ENCODE assay signal across 1 cellular context in genomic region chr22:31661851-31662667, GRCh38.
TF ChIP-seq lines count a peak whose summit lies in the region.

TSS of gene PISD (minus strand) at chr22:31662215. CDS start at chr22:31662208, 7 bp downstream.

TF ChIP-seq in K562, 482 proteins besides CTCF, POLR2A, EP300 and RAD21 (continued from another document and continues in another):
- TF ChIP-seq, protein P1, sequence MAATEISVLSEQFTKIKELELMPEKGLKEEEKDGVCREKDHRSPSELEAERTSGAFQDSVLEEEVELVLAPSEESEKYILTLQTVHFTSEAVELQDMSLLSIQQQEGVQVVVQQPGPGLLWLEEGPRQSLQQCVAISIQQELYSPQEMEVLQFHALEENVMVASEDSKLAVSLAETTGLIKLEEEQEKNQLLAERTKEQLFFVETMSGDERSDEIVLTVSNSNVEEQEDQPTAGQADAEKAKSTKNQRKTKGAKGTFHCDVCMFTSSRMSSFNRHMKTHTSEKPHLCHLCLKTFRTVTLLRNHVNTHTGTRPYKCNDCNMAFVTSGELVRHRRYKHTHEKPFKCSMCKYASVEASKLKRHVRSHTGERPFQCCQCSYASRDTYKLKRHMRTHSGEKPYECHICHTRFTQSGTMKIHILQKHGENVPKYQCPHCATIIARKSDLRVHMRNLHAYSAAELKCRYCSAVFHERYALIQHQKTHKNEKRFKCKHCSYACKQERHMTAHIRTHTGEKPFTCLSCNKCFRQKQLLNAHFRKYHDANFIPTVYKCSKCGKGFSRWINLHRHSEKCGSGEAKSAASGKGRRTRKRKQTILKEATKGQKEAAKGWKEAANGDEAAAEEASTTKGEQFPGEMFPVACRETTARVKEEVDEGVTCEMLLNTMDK (IDR thresholded peaks at IDR 0.05; ENCODE audit: borderline replicate concordance, insufficient read depth, low read depth, low read length, poor library complexity, severe bottlenecking), result no peak
- TF ChIP-seq ZNF224 (CRISPR knock-in tag; IDR thresholded peaks at IDR 0.05) (no peak), CTBP1 (IDR thresholded peaks at IDR 0.05; ENCODE audit: borderline replicate concordance) (peak; percentile 65; the same call in 1 of the 2 replicates), GABPB1 (CRISPR knock-in tag; IDR thresholded peaks at IDR 0.05) (peak; percentile 35; the same call in 1 of the 2 replicates), GATAD2A (IDR thresholded peaks at IDR 0.05) (no peak), ARID1B (IDR thresholded peaks at IDR 0.05) (peak; percentile 47), ZNF140 (CRISPR knock-in tag; IDR thresholded peaks at IDR 0.05) (no peak), ZNF764 (CRISPR knock-in tag; IDR thresholded peaks at IDR 0.05; ENCODE audit: low read depth) (no peak), CEBPG (CRISPR knock-in tag; IDR thresholded peaks at IDR 0.05) (no peak), CEBPG (tag; conservative IDR thresholded peaks at IDR 0.05 in 1 of 2, IDR thresholded peaks at IDR 0.05 in 1 of 2) (no peak), ZNF589 (CRISPR knock-in tag; IDR thresholded peaks at IDR 0.05; ENCODE audit: low read depth) (no peak), PTTG1 (tag; IDR thresholded peaks at IDR 0.05; ENCODE audit: low read depth) (no peak), CCNT2 (IDR thresholded peaks at IDR 0.05; ENCODE audit: borderline replicate concordance, extremely low read depth, insufficient read length, low read depth, low read length) (peak; percentile 30), KLF13 (tag; IDR thresholded peaks at IDR 0.05; ENCODE audit: borderline replicate concordance, low read depth) (peak; percentile 100), NCOA1 (IDR thresholded peaks at IDR 0.05; ENCODE audit: low read depth) (no peak), ETS1 (conservative IDR thresholded peaks at IDR 0.05; ENCODE audit: control insufficient read depth, low read depth, low read length) (peak; percentile 70), HNRNPLL (IDR thresholded peaks at IDR 0.05; ENCODE audit: low read depth, low read length, poor library complexity, severe bottlenecking) (peak; percentile 74), PHF21A (IDR thresholded peaks at IDR 0.05; ENCODE audit: borderline replicate concordance, low read depth) (no peak), RBBP5 (IDR thresholded peaks at IDR 0.05; ENCODE audit: borderline replicate concordance, insufficient read depth, low read length, poor library complexity, severe bottlenecking) (peak; percentile 85), ATF4 (CRISPR knock-in tag; IDR thresholded peaks at IDR 0.05) (no peak), NRF1 (conservative IDR thresholded peaks at IDR 0.05 in 1 of 2, IDR thresholded peaks at IDR 0.05 in 1 of 2) (peak; percentile 73 to 78), RBM39 (optimal IDR thresholded peaks at IDR 0.05; ENCODE audit: low read depth, low read length) (no peak), CXXC5 (CRISPR knock-in tag; IDR thresholded peaks at IDR 0.05) (peak; percentile 54; the same call in 1 of the 2 replicates), ZC3H11A (IDR thresholded peaks at IDR 0.05; ENCODE audit: low read depth, low read length) (no peak), FUS (optimal IDR thresholded peaks at IDR 0.05; ENCODE audit: low read depth, low read length) (no peak), YY1 (IDR thresholded peaks at IDR 0.05; ENCODE audit: borderline replicate concordance in 1 of 3, control insufficient read depth in 1 of 3, extremely low read depth in 1 of 3, insufficient read depth in 3 of 3, insufficient read length in 1 of 3, insufficient replicate concordance in 2 of 3, low read depth in 1 of 3, low read length in 2 of 3) (peak; percentile 90 to 96 (median 95)), SETDB1 (IDR thresholded peaks at IDR 0.05; ENCODE audit: low read length) (peak; percentile 83), ZNF23 (CRISPR knock-in tag; IDR thresholded peaks at IDR 0.05) (no peak), NR2C1 (IDR thresholded peaks at IDR 0.05) (0 out of 2 replicates have a peak, but pooled peaks have one; percentile 29), NR2C1 (tag; IDR thresholded peaks at IDR 0.05) (no peak), ELF4 (CRISPR knock-in tag; IDR thresholded peaks at IDR 0.05) (no peak), FOXK2 (conservative IDR thresholded peaks at IDR 0.05 in 1 of 2, IDR thresholded peaks at IDR 0.05 in 1 of 2; ENCODE audit: low read depth in 2 of 2) (peak in 1 of 2 experiments; percentile 46; a peak in 1 of 4 replicates), KLF10 (CRISPR knock-in tag; IDR thresholded peaks at IDR 0.05) (no peak), MXD1 (CRISPR knock-in tag; IDR thresholded peaks at IDR 0.05; ENCODE audit: borderline replicate concordance, poor library complexity, severe bottlenecking) (peak; percentile 91), SRSF7 (optimal IDR thresholded peaks at IDR 0.05; ENCODE audit: low read depth, low read length) (no peak), ZNF143 (CRISPR knock-in tag; IDR thresholded peaks at IDR 0.05) (no peak), NEUROD1 (IDR thresholded peaks at IDR 0.05; ENCODE audit: borderline replicate concordance, low read depth, low read length, partially characterized antibody) (no peak), ERF (CRISPR knock-in tag; IDR thresholded peaks at IDR 0.05) (no peak), ETV1 (tag; conservative IDR thresholded peaks at IDR 0.05; ENCODE audit: low read depth) (no peak), TBP (optimal IDR thresholded peaks at IDR 0.05; ENCODE audit: low read depth, low read length) (peak; percentile 80), TBL1XR1 (IDR thresholded peaks at IDR 0.05; ENCODE audit: low read length in 2 of 2) (peak in 1 of 2 experiments; percentile 63; a peak in 1 of 4 replicates), ARID2 (IDR thresholded peaks at IDR 0.05) (no peak), NR4A1 (CRISPR knock-in tag; IDR thresholded peaks at IDR 0.05) (no peak), NR4A1 (tag; IDR thresholded peaks at IDR 0.05) (no peak)
- TF ChIP-seq, protein P2, sequence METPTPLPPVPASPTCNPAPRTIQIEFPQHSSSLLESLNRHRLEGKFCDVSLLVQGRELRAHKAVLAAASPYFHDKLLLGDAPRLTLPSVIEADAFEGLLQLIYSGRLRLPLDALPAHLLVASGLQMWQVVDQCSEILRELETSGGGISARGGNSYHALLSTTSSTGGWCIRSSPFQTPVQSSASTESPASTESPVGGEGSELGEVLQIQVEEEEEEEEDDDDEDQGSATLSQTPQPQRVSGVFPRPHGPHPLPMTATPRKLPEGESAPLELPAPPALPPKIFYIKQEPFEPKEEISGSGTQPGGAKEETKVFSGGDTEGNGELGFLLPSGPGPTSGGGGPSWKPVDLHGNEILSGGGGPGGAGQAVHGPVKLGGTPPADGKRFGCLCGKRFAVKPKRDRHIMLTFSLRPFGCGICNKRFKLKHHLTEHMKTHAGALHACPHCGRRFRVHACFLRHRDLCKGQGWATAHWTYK (CRISPR knock-in tag; IDR thresholded peaks at IDR 0.05), result 0 out of 2 replicates have a peak, but pooled peaks have one; percentile 33
- TF ChIP-seq, protein P3, sequence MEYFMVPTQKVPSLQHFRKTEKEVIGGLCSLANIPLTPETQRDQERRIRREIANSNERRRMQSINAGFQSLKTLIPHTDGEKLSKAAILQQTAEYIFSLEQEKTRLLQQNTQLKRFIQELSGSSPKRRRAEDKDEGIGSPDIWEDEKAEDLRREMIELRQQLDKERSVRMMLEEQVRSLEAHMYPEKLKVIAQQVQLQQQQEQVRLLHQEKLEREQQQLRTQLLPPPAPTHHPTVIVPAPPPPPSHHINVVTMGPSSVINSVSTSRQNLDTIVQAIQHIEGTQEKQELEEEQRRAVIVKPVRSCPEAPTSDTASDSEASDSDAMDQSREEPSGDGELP (CRISPR knock-in tag; IDR thresholded peaks at IDR 0.05; ENCODE audit: borderline replicate concordance), result peak; percentile 47; the same call in 1 of the 2 replicates
- TF ChIP-seq, protein P4, sequence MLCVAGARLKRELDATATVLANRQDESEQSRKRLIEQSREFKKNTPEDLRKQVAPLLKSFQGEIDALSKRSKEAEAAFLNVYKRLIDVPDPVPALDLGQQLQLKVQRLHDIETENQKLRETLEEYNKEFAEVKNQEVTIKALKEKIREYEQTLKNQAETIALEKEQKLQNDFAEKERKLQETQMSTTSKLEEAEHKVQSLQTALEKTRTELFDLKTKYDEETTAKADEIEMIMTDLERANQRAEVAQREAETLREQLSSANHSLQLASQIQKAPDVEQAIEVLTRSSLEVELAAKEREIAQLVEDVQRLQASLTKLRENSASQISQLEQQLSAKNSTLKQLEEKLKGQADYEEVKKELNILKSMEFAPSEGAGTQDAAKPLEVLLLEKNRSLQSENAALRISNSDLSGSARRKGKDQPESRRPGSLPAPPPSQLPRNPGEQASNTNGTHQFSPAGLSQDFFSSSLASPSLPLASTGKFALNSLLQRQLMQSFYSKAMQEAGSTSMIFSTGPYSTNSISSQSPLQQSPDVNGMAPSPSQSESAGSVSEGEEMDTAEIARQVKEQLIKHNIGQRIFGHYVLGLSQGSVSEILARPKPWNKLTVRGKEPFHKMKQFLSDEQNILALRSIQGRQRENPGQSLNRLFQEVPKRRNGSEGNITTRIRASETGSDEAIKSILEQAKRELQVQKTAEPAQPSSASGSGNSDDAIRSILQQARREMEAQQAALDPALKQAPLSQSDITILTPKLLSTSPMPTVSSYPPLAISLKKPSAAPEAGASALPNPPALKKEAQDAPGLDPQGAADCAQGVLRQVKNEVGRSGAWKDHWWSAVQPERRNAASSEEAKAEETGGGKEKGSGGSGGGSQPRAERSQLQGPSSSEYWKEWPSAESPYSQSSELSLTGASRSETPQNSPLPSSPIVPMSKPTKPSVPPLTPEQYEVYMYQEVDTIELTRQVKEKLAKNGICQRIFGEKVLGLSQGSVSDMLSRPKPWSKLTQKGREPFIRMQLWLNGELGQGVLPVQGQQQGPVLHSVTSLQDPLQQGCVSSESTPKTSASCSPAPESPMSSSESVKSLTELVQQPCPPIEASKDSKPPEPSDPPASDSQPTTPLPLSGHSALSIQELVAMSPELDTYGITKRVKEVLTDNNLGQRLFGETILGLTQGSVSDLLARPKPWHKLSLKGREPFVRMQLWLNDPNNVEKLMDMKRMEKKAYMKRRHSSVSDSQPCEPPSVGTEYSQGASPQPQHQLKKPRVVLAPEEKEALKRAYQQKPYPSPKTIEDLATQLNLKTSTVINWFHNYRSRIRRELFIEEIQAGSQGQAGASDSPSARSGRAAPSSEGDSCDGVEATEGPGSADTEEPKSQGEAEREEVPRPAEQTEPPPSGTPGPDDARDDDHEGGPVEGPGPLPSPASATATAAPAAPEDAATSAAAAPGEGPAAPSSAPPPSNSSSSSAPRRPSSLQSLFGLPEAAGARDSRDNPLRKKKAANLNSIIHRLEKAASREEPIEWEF (CRISPR knock-in tag; IDR thresholded peaks at IDR 0.05), result no peak
- TF ChIP-seq, protein P5, sequence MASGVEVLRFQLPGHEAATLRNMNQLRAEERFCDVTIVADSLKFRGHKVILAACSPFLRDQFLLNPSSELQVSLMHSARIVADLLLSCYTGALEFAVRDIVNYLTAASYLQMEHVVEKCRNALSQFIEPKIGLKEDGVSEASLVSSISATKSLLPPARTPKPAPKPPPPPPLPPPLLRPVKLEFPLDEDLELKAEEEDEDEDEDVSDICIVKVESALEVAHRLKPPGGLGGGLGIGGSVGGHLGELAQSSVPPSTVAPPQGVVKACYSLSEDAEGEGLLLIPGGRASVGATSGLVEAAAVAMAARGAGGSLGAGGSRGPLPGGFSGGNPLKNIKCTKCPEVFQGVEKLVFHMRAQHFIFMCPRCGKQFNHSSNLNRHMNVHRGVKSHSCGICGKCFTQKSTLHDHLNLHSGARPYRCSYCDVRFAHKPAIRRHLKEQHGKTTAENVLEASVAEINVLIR (CRISPR knock-in tag; IDR thresholded peaks at IDR 0.05), result peak; percentile 91
